In the genomic region with DNA sequence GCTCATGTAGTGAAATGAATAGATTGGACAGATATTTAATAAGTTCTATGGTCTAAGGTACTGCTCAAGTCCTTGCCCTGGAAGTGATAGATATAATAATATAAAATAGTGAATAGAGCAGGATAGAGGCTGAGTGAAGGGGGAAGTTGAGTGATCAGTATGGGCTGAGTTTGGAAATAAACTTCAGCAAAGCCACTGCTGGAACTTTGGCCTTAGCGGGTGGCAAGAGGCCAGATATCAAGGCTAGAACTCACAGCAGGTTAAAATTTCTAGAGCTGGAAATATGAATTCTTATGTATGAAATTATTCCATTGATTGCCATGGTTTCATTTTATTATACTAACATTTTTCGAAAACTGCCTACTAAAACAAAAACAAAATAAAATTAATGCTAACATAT, we compare ENCODE assay signal across 8 cellular contexts.
"Had no signal": no experiment of that assay in that cellular context is flagged by ENCODE, and none has a peak within 500 bp of the region (broad histone marks: within the 10 kb centered on the region; RNA-seq: fewer than 3 reads in every experiment).

No MANE protein-coding gene starts in this region.

- DNase-seq: GDM1, GF-D8 had no signal

- FAIRE-seq: G401.6, GM12891, GM12892, GM18507, GM19239 had no signal

- ATAC-seq: GM12878 had no signal

- H3K4me3 ChIP-seq: GM12878 had no signal
